Comparison of ENCODE assay signal across 8 cellular contexts in genomic region chr5:32613050-32613672, GRCh38. TPM values are rescaled to one million over a fixed set of nuclear protein-coding genes. Genes with fewer than 3 reads are reported as not detected.
DNase-seq lines count a peak whose midpoint lies in the region; ATAC-seq and TF ChIP-seq lines count a peak whose summit lies in the region.

No MANE protein-coding gene starts in this region.

- H3K27ac ChIP-seq in testis, result no peak overlapping the region

- no peaks in the 10 kb centered on the region for H3K36me3 ChIP-seq in testis (ENCODE audit: low read depth, missing control alignments)

- H3K4me3 Mint-ChIP-seq in activated T-helper 17 cell treated with anti-CD3 and anti-CD28 coated beads, Interleukin-2, amount 50 U/mL, for 72 hours, result no peak overlapping the region

- no peak for TF ChIP-seq POLR2A in testis (IDR thresholded peaks at IDR 0.05)

- H3K4me1 Mint-ChIP-seq in activated T-helper 17 cell treated with anti-CD3 and anti-CD28 coated beads, Interleukin-2, amount 50 U/mL, for 72 hours, result peaks cover 16% of the 10 kb centered on the region

- H3K9me3 Mint-ChIP-seq in activated T-helper 17 cell treated with anti-CD3 and anti-CD28 coated beads, Interleukin-2, amount 50 U/mL, for 72 hours, result no peaks in the 10 kb centered on the region

- DNase-seq in Caki2 (ENCODE audit: low read depth) (peak; percentile 60), LoVo (ENCODE audit: low spot score) (peak; percentile 85), RPMI8226 (peak; percentile 72), foreskin fibroblast (peak; percentile 61 to 88), omental fat pad (ENCODE audit: low spot score) (peak; percentile 95), testis (peak; percentile 93)

- ATAC-seq in GM21526 (IDR thresholded peaks at IDR 0.05; ENCODE audit: low FRiP score, unreplicated experiment) (peak; percentile 75), omental fat pad (ENCODE audit: low FRiP score) (peak; percentile 68)
- ATAC-seq in activated T-helper 17 cell treated with anti-CD3 and anti-CD28 coated beads, Interleukin-2, amount 50 U/mL, for 72 hours (replicated peaks), result peak; percentile 78

- H3K9me3 ChIP-seq in testis, result no peaks in the 10 kb centered on the region

- H3K4me1 ChIP-seq in testis, result peaks cover 12% of the 10 kb centered on the region

- intact Hi-C loops in testis (cut with DNase I; ENCODE audit: low total_unique reads), result loop anchor here (10.0 kb wide), 1 partner anchor 368 kb away; no protein-coding TSS in a partner anchor

- no peaks in the 10 kb centered on the region for H3K27me3 Mint-ChIP-seq in activated T-helper 17 cell treated with anti-CD3 and anti-CD28 coated beads, Interleukin-2, amount 50 U/mL, for 72 hours

- peak overlapping the region; percentile 18 for H3K27ac Mint-ChIP-seq in activated T-helper 17 cell treated with anti-CD3 and anti-CD28 coated beads, Interleukin-2, amount 50 U/mL, for 72 hours

- WGBS in testis, 2 donors, result 9 to 16% methylated on average over 10 of the region's 10 CpGs

- TF ChIP-seq CTCF in foreskin fibroblast (IDR thresholded peaks at IDR 0.05; ENCODE audit: low read depth, low read length) (peak; percentile 87), omental fat pad (IDR thresholded peaks at IDR 0.05) (peak in 2 of 3 donors; percentile 49 to 76), testis (IDR thresholded peaks at IDR 0.05) (peak; percentile 74 to 96 (median 92))

- H3K36me3 Mint-ChIP-seq in activated T-helper 17 cell treated with anti-CD3 and anti-CD28 coated beads, Interleukin-2, amount 50 U/mL, for 72 hours (ENCODE audit: low read depth), result peaks cover 15% of the 10 kb centered on the region

- no peaks in the 10 kb centered on the region for H3K27me3 ChIP-seq in testis

- H3K4me3 ChIP-seq in foreskin fibroblast (ENCODE audit: low read depth in 1 of 2, low read length in 2 of 2), result no peak overlapping the region
- H3K4me3 ChIP-seq in testis, result no peak overlapping the region

- in situ Hi-C loops in Caki2 (cut with HindIII; ENCODE audit: low pct_unique_long_range_greater_than_20kb, low sequenced_read_pairs), result no loop called here

RNA-seq across cellular contexts. Expression of gene SUB1, which starts 27.8 kb away (rescaled TPM):
- 326 and 415 TPM in 2 replicates for total RNA-seq in Caki2 (2014; rRNA removed; shearing (Covaris generic); ENCODE audit: low replicate concordance)
- 100 to 1,000 TPM; 263 to 402 TPM for total RNA-seq in activated T-helper 17 cell treated with anti-CD3 and anti-CD28 coated beads, Interleukin-2, amount 50 U/mL, for 72 hours
- 100 to 1,000 TPM; 202 to 235 (median 223) TPM for total RNA-seq in omental fat pad
- 100 to 1,000 TPM; 147 to 210 TPM for total RNA-seq in testis
- polyA plus RNA-seq in testis (ENCODE audit: insufficient read depth, low read depth, low replicate concordance), result 195 TPM
